1 cellular context compared by ENCODE assay signal in genomic region chr20:32446301-32447100, GRCh38.
TF ChIP-seq lines count a peak whose summit lies in the region.

No MANE protein-coding gene starts in this region.

TF ChIP-seq in GM12878, 131 proteins besides CTCF, POLR2A, EP300 and RAD21:
- TF ChIP-seq GATAD2B (conservative IDR thresholded peaks at IDR 0.05; ENCODE audit: low read depth) (0 out of 2 replicates have a peak, but pooled peaks have one; percentile 10), HCFC1 (IDR thresholded peaks at IDR 0.05; ENCODE audit: low read length) (no peak)
